7 cellular contexts compared by ENCODE assay signal in the genomic region with DNA sequence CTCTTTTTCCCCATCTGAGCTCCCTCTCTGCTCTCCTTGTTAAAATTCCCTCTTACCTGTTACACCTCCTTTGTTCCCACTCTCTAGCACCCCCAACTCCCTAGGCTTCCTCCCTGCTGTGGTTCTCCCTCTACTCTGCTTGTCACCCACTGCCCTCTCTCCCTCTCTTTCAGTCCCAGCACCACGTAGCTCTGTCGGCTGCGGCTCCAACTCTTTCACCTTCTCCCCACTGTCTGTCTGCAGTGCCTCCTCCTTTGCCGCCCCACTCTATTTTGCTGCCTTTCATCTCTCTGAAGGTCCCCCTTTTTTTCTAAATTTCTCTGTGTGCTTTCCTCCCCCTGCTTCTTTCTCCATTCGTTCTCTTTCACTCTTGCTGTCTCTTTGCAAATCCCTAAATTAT. TPM values are rescaled to one million over a fixed set of nuclear protein-coding genes. Genes with fewer than 3 reads are reported as not detected.
A peak's percentile ranks its signal among the peaks of the same experiment; 100 is the strongest.
DNase-seq lines count a peak whose midpoint lies in the region; ATAC-seq lines count a peak whose summit lies in the region.

No MANE protein-coding gene starts in this region.

- H3K27ac ChIP-seq in HUES6 (ENCODE audit: low read depth, low read length), result no peak overlapping the region

- H3K27me3 ChIP-seq in HUES6 (ENCODE audit: control insufficient read depth, insufficient read depth, low read length), result peaks cover 8% of the 10 kb centered on the region; the same call in 1 of the 2 replicates

- H3K9ac ChIP-seq in HUES6 (ENCODE audit: low read length), result peak overlapping the region; percentile 81

- H3K27ac Mint-ChIP-seq in activated naive CD8-positive, alpha-beta T cell treated with anti-CD3 and anti-CD28 coated beads, Interleukin-2, amount 10 ng/mL, durations not matched to agents 7 days and 5 days, result peak overlapping the region; percentile 94
- peak overlapping the region; percentile 95 to 98 (median 97) for H3K27ac Mint-ChIP-seq in immature natural killer cell
- peak overlapping the region; percentile 95 to 96 for H3K27ac Mint-ChIP-seq in stimulated activated naive CD8-positive, alpha-beta T cell treated with anti-CD3 and anti-CD28 coated beads, Interleukin-15, amount 100 ng/mL, for 72 hours

- peaks cover 46% of the 10 kb centered on the region for H3K36me3 Mint-ChIP-seq in activated naive CD8-positive, alpha-beta T cell treated with anti-CD3 and anti-CD28 coated beads, Interleukin-2, amount 10 ng/mL, durations not matched to agents 7 days and 5 days
- H3K36me3 Mint-ChIP-seq in immature natural killer cell, result peaks cover 17 to 28% (median 20%) of the 10 kb centered on the region in 3 donors

- POLR2A ChIA-PET in activated naive CD8-positive, alpha-beta T cell treated with anti-CD3 and anti-CD28 coated beads, Interleukin-2, amount 10 ng/mL, durations not matched to agents 7 days and 5 days (lab: Charles Lee), result interaction anchor here (0.7 to 2.7 kb wide), 3 partner anchors 19 to 32 kb away, joined by 3 to 26 read pairs (median 5); partner anchors contain the start of gene PPP2R1A

- no peak for DNase-seq in activated naive CD8-positive, alpha-beta T cell treated with anti-CD3 and anti-CD28 coated beads, Interleukin-2, amount 10 ng/mL, durations not matched to agents 7 days and 5 days
- DNase-seq in immature natural killer cell (peak in 1 of 3 donors; percentile 12), NOMO-1 (lab: John Stamatoyannopoulos, UW; ENCODE audit: unreplicated experiment in 2 of 2) (no peak)
- DNase-seq in stimulated activated naive CD8-positive, alpha-beta T cell treated with anti-CD3 and anti-CD28 coated beads, Interleukin-15, amount 100 ng/mL, for 72 hours, result peak in 1 of 2 donors; percentile 7

- peak overlapping the region; percentile 92 for H3K4me3 Mint-ChIP-seq in activated naive CD8-positive, alpha-beta T cell treated with anti-CD3 and anti-CD28 coated beads, Interleukin-2, amount 10 ng/mL, durations not matched to agents 7 days and 5 days
- H3K4me3 Mint-ChIP-seq in immature natural killer cell, result peak overlapping the region; percentile 93 to 99 (median 97)
- peak overlapping the region; percentile 89 to 94 for H3K4me3 Mint-ChIP-seq in stimulated activated naive CD8-positive, alpha-beta T cell treated with anti-CD3 and anti-CD28 coated beads, Interleukin-15, amount 100 ng/mL, for 72 hours

- H3K4me3 ChIP-seq in HUES6 (ENCODE audit: low read depth, low read length), result peak overlapping the region; percentile 80

- peaks cover 19% of the 10 kb centered on the region for H3K4me1 Mint-ChIP-seq in activated naive CD8-positive, alpha-beta T cell treated with anti-CD3 and anti-CD28 coated beads, Interleukin-2, amount 10 ng/mL, durations not matched to agents 7 days and 5 days
- H3K4me1 Mint-ChIP-seq in immature natural killer cell, result peaks cover 50 to 56% of the 10 kb centered on the region in 2 donors
- peaks cover 25% of the 10 kb centered on the region for H3K4me1 Mint-ChIP-seq in stimulated activated naive CD8-positive, alpha-beta T cell treated with anti-CD3 and anti-CD28 coated beads, Interleukin-15, amount 100 ng/mL, for 72 hours

- peaks cover 5% of the 10 kb centered on the region; the same call in 1 of the 2 replicates for H3K4me1 ChIP-seq in HUES6 (ENCODE audit: control insufficient read depth, insufficient read depth, low read length)

- peaks cover 22% of the 10 kb centered on the region for H3K36me3 ChIP-seq in HUES6 (ENCODE audit: control insufficient read depth, insufficient read depth, low read length)

- H3K9me3 ChIP-seq in HUES6 (ENCODE audit: control insufficient read depth, insufficient read depth, low read depth, low read length), result no peaks in the 10 kb centered on the region

- no peaks in the 10 kb centered on the region for H3K27me3 Mint-ChIP-seq in activated naive CD8-positive, alpha-beta T cell treated with anti-CD3 and anti-CD28 coated beads, Interleukin-2, amount 10 ng/mL, durations not matched to agents 7 days and 5 days
- H3K27me3 Mint-ChIP-seq in immature natural killer cell (ENCODE audit: low read depth in 3 of 3), result peaks cover 0 to 5% (median 2%) of the 10 kb centered on the region in 3 donors
- H3K27me3 Mint-ChIP-seq in stimulated activated naive CD8-positive, alpha-beta T cell treated with anti-CD3 and anti-CD28 coated beads, Interleukin-15, amount 100 ng/mL, for 72 hours, result no peaks in the 10 kb centered on the region

- peaks cover 15% of the 10 kb centered on the region for H3K9me3 Mint-ChIP-seq in activated naive CD8-positive, alpha-beta T cell treated with anti-CD3 and anti-CD28 coated beads, Interleukin-2, amount 10 ng/mL, durations not matched to agents 7 days and 5 days
- H3K9me3 Mint-ChIP-seq in immature natural killer cell, result no peaks in the 10 kb centered on the region
- peaks cover 4 to 7% of the 10 kb centered on the region in 2 donors for H3K9me3 Mint-ChIP-seq in stimulated activated naive CD8-positive, alpha-beta T cell treated with anti-CD3 and anti-CD28 coated beads, Interleukin-15, amount 100 ng/mL, for 72 hours

- ATAC-seq in activated naive CD8-positive, alpha-beta T cell treated with anti-CD3 and anti-CD28 coated beads, Interleukin-2, amount 10 ng/mL, durations not matched to agents 7 days and 5 days (ENCODE audit: low read depth), result peak; percentile 29
- ATAC-seq in stimulated activated naive CD8-positive, alpha-beta T cell treated with anti-CD3 and anti-CD28 coated beads, Interleukin-15, amount 100 ng/mL, for 72 hours, result no peak
- ATAC-seq in GM21528 (IDR thresholded peaks at IDR 0.05; ENCODE audit: low FRiP score, unreplicated experiment), result no peak
- ATAC-seq in GM21360 (IDR thresholded peaks at IDR 0.05; ENCODE audit: unreplicated experiment), result no peak

RNA-seq across cellular contexts. Expression of gene ZNF836, which starts 1.1 kb away (rescaled TPM):
- 10 to 100 TPM; 25.8 to 29.2 TPM for total RNA-seq in activated naive CD8-positive, alpha-beta T cell treated with anti-CD3 and anti-CD28 coated beads, Interleukin-2, amount 10 ng/mL, durations not matched to agents 7 days and 5 days
- polyA plus RNA-seq in immature natural killer cell, result 10 to 100 TPM in 1 of 3 donors, 1 to 10 TPM in 2; 7.2 to 15.9 (median 7.7) TPM

RNA-seq across cellular contexts. Expression of gene PPP2R1A, which starts 19.5 kb away (rescaled TPM):
- total RNA-seq in activated naive CD8-positive, alpha-beta T cell treated with anti-CD3 and anti-CD28 coated beads, Interleukin-2, amount 10 ng/mL, durations not matched to agents 7 days and 5 days, result 100 to 1,000 TPM; 184 to 187 TPM
- 100 to 1,000 TPM; 219 to 249 (median 243) TPM for polyA plus RNA-seq in immature natural killer cell

RNA-seq across cellular contexts. Expression of gene ZNF616, which starts 30.6 kb away (rescaled TPM):
- total RNA-seq in activated naive CD8-positive, alpha-beta T cell treated with anti-CD3 and anti-CD28 coated beads, Interleukin-2, amount 10 ng/mL, durations not matched to agents 7 days and 5 days, result 10 to 100 TPM; 12.1 to 13.3 TPM
- polyA plus RNA-seq in immature natural killer cell, result 10 to 100 TPM in 1 of 3 donors, 1 to 10 TPM in 1, not detected in 1; 3.2 to 10.7 TPM
